ENCODE assay signal across 8 cellular contexts in the genomic region with DNA sequence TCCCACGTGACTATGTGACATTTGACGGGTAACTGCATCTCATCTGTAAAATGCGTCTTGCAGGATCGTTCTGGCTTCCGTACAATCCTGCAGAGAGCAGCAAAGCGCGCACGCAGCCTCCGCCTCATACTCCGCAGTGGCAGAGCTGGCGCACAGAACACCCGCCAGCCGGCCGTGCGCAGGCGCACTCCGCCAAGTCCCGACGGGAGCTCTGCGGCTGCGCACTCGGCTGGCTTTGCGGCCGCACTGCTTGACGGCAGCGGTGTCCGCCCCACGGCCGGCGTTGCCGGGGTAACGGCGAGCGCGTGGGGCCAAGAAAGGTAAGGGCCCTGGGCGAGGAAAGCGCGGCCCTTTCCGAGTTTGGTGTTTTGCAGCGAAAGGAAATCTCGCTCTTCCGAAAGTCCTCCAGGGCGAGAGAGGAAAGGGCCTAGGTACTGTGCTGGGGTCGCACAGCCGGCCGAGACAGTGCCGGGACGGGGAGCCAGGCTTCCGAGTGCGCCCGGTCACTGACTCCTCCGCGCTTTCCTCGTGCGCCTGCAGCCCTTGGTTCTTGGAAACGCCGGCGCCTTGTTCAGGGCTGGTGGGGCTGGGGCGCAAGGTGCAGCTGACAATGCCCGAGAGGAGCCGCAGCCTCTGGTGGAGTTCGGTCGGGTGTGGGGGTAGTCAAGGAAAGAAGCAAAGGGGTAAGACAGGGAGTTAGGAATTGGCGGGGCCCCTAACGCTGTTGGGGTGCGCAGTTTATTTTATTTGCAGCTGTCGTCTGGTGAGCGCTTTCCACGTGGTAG.
DNase-seq lines count a peak whose midpoint lies in the region; ATAC-seq and TF ChIP-seq lines count a peak whose summit lies in the region.

A gene (plus strand): TSS at position 283 of the 785 bp plus-strand sequence. CDS start 5,321 bp downstream, outside the sequence.

- H3K36me3 ChIP-seq in OCI-LY3 (replicated peaks; ENCODE audit: low read depth, low read length): peaks cover 25% of the 10 kb centered on the region

- 0 out of 2 replicates have a peak, but pooled peaks cover 4% of the 10 kb centered on the region for H4K20me1 ChIP-seq in OCI-LY3 (ENCODE audit: insufficient read depth, low read length)

- peak within 1 kb of the TSS; percentile 95 for H3K4me2 ChIP-seq in OCI-LY3 (ENCODE audit: low read length)

- H3K27ac ChIP-seq in OCI-LY3 (ENCODE audit: low read length): peak within 1 kb of the TSS; percentile 27

- peaks cover 51% of the 10 kb centered on the region for H3K79me2 ChIP-seq in OCI-LY3 (ENCODE audit: low read length)

- H3K9ac ChIP-seq in OCI-LY3 (ENCODE audit: low read length): peak within 1 kb of the TSS; percentile 74

- peak within 1 kb of the TSS; percentile 92 for H2AFZ ChIP-seq in OCI-LY3 (ENCODE audit: low read depth, low read length)

- peak; percentile 23; the same call in 1 of the 2 replicates for TF ChIP-seq CTCF in OCI-LY3 (IDR thresholded peaks at IDR 0.05; ENCODE audit: low read depth, low read length)

- H3K4me3 ChIP-seq in OCI-LY3 (ENCODE audit: low read length): peak within 1 kb of the TSS; percentile 87

- no peaks in the 10 kb centered on the region for H3K9me3 ChIP-seq in OCI-LY3 (ENCODE audit: insufficient read depth, low read length)

- H3K4me1 ChIP-seq in OCI-LY3 (ENCODE audit: low read length): peaks cover 17% of the 10 kb centered on the region

- ATAC-seq in GM21528 (IDR thresholded peaks at IDR 0.05; ENCODE audit: low FRiP score, unreplicated experiment): peak; percentile 92

- DNase-seq in DMS153 (lab: John Stamatoyannopoulos, UW) (peak; percentile 73), HuH-7.5 (ENCODE audit: low spot score) (peak; percentile 99), epidermal melanocyte (ENCODE audit: insufficient read length, low spot score) (peak; percentile 97), middle frontal gyrus (ENCODE audit: extremely low spot score, low spot score) (peak; percentile 92)
- DNase-seq in activated CD8-positive, alpha-beta memory T cell treated with anti-CD3 and anti-CD28 coated beads, Interleukin-2, amount 50 U/mL, for 48 hours: peak; percentile 99
- DNase-seq in stimulated activated CD8-positive, alpha-beta memory T cell treated with anti-CD3 and anti-CD28 coated beads, Interleukin-2, amount 100 ng/mL, for 1 hour (ENCODE audit: low read depth in 2 of 2): peak; percentile 89 to 92

- no peaks in the 10 kb centered on the region for H3K27me3 ChIP-seq in OCI-LY3 (ENCODE audit: low read depth, low read length)

Comparison
In these comparisons a context has a peak if more than half of its experiments do, and no peak if none do; other contexts are left out.
1. Peak in every context shown above with its lines: DNase-seq, ATAC-seq, H3K4me3 ChIP-seq and H3K27ac ChIP-seq.